In the genomic region with DNA sequence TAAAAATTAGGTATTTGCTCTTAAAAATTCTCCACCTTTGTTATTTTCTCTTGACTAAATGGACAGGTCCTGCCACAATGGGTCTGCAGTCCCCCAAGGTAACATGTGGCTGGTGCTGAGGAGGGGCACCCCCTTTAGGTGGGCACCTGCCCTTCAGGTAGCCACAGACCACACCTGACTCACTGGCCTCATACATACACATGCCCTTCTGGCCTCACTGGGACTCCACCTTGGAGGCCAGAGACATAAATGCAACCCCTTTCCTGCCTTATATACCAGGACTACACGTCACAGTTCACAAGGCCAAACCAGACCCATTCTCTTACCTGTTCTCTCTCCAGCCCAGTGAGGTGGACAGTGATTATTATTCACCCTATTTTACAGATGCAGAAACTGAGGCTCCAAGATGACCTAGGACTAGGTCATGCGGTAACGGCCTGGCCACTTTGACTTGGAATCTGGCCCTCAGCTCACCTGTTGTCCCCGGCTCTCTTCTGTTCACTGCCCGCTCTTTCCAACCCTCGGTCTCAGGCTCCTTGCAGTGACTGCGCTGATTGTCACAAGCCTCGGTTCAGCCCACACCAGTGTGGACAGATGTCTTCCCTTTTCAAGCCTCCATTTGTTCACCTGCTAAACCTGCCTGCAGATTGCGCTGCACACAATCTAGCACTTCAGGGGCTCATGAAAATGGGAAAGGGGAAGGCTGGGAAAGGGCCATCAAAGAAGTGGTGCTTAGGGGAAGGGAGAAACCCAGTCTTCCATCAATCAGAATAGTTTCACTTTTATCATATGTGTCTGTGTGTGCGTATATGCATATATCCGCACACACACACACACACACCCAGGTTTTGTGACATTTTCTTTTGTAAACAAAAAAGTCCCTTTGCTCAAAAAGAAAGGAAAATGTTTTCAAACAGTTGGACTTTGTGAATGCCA, we compare ENCODE assay signal across 8 cellular contexts.
DNase-seq lines count a peak whose midpoint lies in the region; ATAC-seq lines count a peak whose summit lies in the region.

No MANE protein-coding gene starts in this region.

- H3K4me3 Mint-ChIP-seq in activated CD4-positive, alpha-beta T cell treated with anti-CD3 and anti-CD28 coated beads, Interleukin-2, amount 10 ng/mL, durations not matched to agents 24 days and 14 days: peak overlapping the region; percentile 80
- peak overlapping the region; percentile 54 to 66 for H3K4me3 Mint-ChIP-seq in stimulated activated naive B cell treated with anti-CD40 and anti-IgM and Interleukin-4, amounts not matched to agents 10 μg/mL and 1 μg/mL and 100 μg/mL, for 72 hours

- peaks cover 2% of the 10 kb centered on the region for H3K27me3 Mint-ChIP-seq in activated CD4-positive, alpha-beta T cell treated with anti-CD3 and anti-CD28 coated beads, Interleukin-2, amount 10 ng/mL, durations not matched to agents 24 days and 14 days
- no peaks in the 10 kb centered on the region for H3K27me3 Mint-ChIP-seq in stimulated activated naive B cell treated with anti-CD40 and anti-IgM and Interleukin-4, amounts not matched to agents 10 μg/mL and 1 μg/mL and 100 μg/mL, for 72 hours

- peak; percentile 59 for DNase-seq in activated CD4-positive, alpha-beta T cell treated with anti-CD3 and anti-CD28 coated beads, Interleukin-2, amount 10 ng/mL, durations not matched to agents 24 days and 14 days
- DNase-seq in activated CD4-positive, alpha-beta T cell treated with anti-CD3 and anti-CD28 coated beads for 1 hour: no peak
- no peak for DNase-seq in activated naive CD4-positive, alpha-beta T cell treated with anti-CD3 and anti-CD28 coated beads, Interleukin-2, amount 50 U/mL, for 72 hours (ENCODE audit: low spot score in 2 of 2)
- DNase-seq in stimulated activated naive B cell treated with anti-CD40 and anti-IgM and Interleukin-4, amounts not matched to agents 10 μg/mL and 1 μg/mL and 100 μg/mL, for 72 hours: no peak
- DNase-seq in activated effector memory CD4-positive, alpha-beta T cell treated with Interleukin-2 at 50 U/mL for 16 hours: no peak
- no peak for DNase-seq in NK-92 treated with Interleukin-12 subunit alpha and Interleukin-12 subunit beta, amount 100 ng/mL, for 24 hours (lab: John Stamatoyannopoulos, UW)
- DNase-seq in germinal center (ENCODE audit: low spot score): no peak

- intact Hi-C loops in activated CD4-positive, alpha-beta T cell treated with anti-CD3 and anti-CD28 coated beads, Interleukin-2, amount 10 ng/mL, durations not matched to agents 24 days and 14 days (cut with micrococcal nuclease): loop anchor here (1.0 to 10.0 kb wide), 6 partner anchors 50 to 804 kb away; a partner anchor contains a TSS

- peaks cover 37% of the 10 kb centered on the region for H3K4me1 Mint-ChIP-seq in activated CD4-positive, alpha-beta T cell treated with anti-CD3 and anti-CD28 coated beads, Interleukin-2, amount 10 ng/mL, durations not matched to agents 24 days and 14 days
- H3K4me1 Mint-ChIP-seq in stimulated activated naive B cell treated with anti-CD40 and anti-IgM and Interleukin-4, amounts not matched to agents 10 μg/mL and 1 μg/mL and 100 μg/mL, for 72 hours: peaks cover 31 to 33% of the 10 kb centered on the region in 2 donors

- peaks cover 10% of the 10 kb centered on the region for H3K9me3 Mint-ChIP-seq in activated CD4-positive, alpha-beta T cell treated with anti-CD3 and anti-CD28 coated beads, Interleukin-2, amount 10 ng/mL, durations not matched to agents 24 days and 14 days
- H3K9me3 Mint-ChIP-seq in activated naive CD4-positive, alpha-beta T cell treated with anti-CD3 and anti-CD28 coated beads, Interleukin-2, amount 50 U/mL, for 72 hours: peaks cover 4 to 18% of the 10 kb centered on the region in 2 donors
- H3K9me3 Mint-ChIP-seq in stimulated activated naive B cell treated with anti-CD40 and anti-IgM and Interleukin-4, amounts not matched to agents 10 μg/mL and 1 μg/mL and 100 μg/mL, for 72 hours: peaks cover 4 to 12% of the 10 kb centered on the region in 2 donors

- peak overlapping the region; percentile 90 for H3K27ac Mint-ChIP-seq in activated CD4-positive, alpha-beta T cell treated with anti-CD3 and anti-CD28 coated beads, Interleukin-2, amount 10 ng/mL, durations not matched to agents 24 days and 14 days
- peak overlapping the region; percentile 79 to 91 for H3K27ac Mint-ChIP-seq in activated naive CD4-positive, alpha-beta T cell treated with anti-CD3 and anti-CD28 coated beads, Interleukin-2, amount 50 U/mL, for 72 hours
- peak overlapping the region; percentile 97 for H3K27ac Mint-ChIP-seq in stimulated activated naive B cell treated with anti-CD40 and anti-IgM and Interleukin-4, amounts not matched to agents 10 μg/mL and 1 μg/mL and 100 μg/mL, for 72 hours

- H3K36me3 Mint-ChIP-seq in activated CD4-positive, alpha-beta T cell treated with anti-CD3 and anti-CD28 coated beads, Interleukin-2, amount 10 ng/mL, durations not matched to agents 24 days and 14 days (ENCODE audit: low read depth): peaks cover 6% of the 10 kb centered on the region
- peaks cover 0 to 18% of the 10 kb centered on the region in 2 donors for H3K36me3 Mint-ChIP-seq in activated naive CD4-positive, alpha-beta T cell treated with anti-CD3 and anti-CD28 coated beads, Interleukin-2, amount 50 U/mL, for 72 hours
- H3K36me3 Mint-ChIP-seq in stimulated activated naive B cell treated with anti-CD40 and anti-IgM and Interleukin-4, amounts not matched to agents 10 μg/mL and 1 μg/mL and 100 μg/mL, for 72 hours: peaks cover 2 to 9% of the 10 kb centered on the region in 2 donors

- ATAC-seq in HG03135 (IDR thresholded peaks at IDR 0.05; ENCODE audit: unreplicated experiment): peak; percentile 34
- ATAC-seq in activated naive CD4-positive, alpha-beta T cell treated with anti-CD3 and anti-CD28 coated beads, Interleukin-2, amount 50 U/mL, for 72 hours: peak; percentile 65 to 69
- ATAC-seq in stimulated activated naive B cell treated with anti-CD40 and anti-IgM and Interleukin-4, amounts not matched to agents 10 μg/mL and 1 μg/mL and 100 μg/mL, for 72 hours (replicated peaks): peak; percentile 43 to 57
